ENCODE assay signal across 8 cellular contexts in genomic region chr11:18105086-18105801, GRCh38. TPM values are rescaled to one million over a fixed set of nuclear protein-coding genes. Genes with fewer than 3 reads are reported as not detected.
DNase-seq lines count a peak whose midpoint lies in the region; ATAC-seq, FAIRE-seq and TF ChIP-seq lines count a peak whose summit lies in the region.

No MANE protein-coding gene starts in this region.

- dilution Hi-C loops in keratinocyte (cut with MboI; ENCODE audit: extremely low pct_ligation_motif_present, low sequenced_read_pairs), result no loop called here

- H3K27ac ChIP-seq in keratinocyte (ENCODE audit: control insufficient read depth, insufficient read depth, low read length), result peak overlapping the region; percentile 67
- peak overlapping the region; percentile 17 to 45 for H3K27ac ChIP-seq in thoracic aorta

- peaks cover 27% of the 10 kb centered on the region for H3K79me2 ChIP-seq in keratinocyte (ENCODE audit: control insufficient read depth, insufficient read depth, low read length)

- ATAC-seq in thoracic aorta (ENCODE audit: insufficient number of reproducible peaks, low FRiP score, low read depth) (no peak), GM18498 (IDR thresholded peaks at IDR 0.05; ENCODE audit: unreplicated experiment) (no peak)

- peak overlapping the region; percentile 84 for H3K9ac ChIP-seq in keratinocyte (ENCODE audit: control insufficient read depth, extremely low read depth, insufficient read depth, low read length)

- no peaks in the 10 kb centered on the region for H4K20me1 ChIP-seq in keratinocyte (ENCODE audit: control insufficient read depth, extremely low read depth, insufficient read depth, low read length)

- H2AFZ ChIP-seq in keratinocyte (ENCODE audit: control insufficient read depth, low read length), result peak overlapping the region; percentile 98

- FAIRE-seq in keratinocyte (lab: Jason Lieb, UNC), result no peak

- CTCF ChIA-PET in activated CD4-positive, alpha-beta memory T cell treated with anti-CD3 and anti-CD28 coated beads, Interleukin-2, amount 10 ng/mL, durations not matched to agents 7 days and 5 days (lab: Charles Lee), result interaction anchor here (0.7 to 4.2 kb wide), 20 partner anchors 11 to 659 kb away, joined by 3 to 30 read pairs (median 4); partner anchors contain the start of gene HPS5

- POLR2A ChIA-PET in activated CD4-positive, alpha-beta memory T cell treated with anti-CD3 and anti-CD28 coated beads, Interleukin-2, amount 10 ng/mL, durations not matched to agents 7 days and 5 days (lab: Charles Lee), result interaction anchor here (0.6 to 2.2 kb wide), 14 partner anchors 8 to 593 kb away, joined by 3 to 18 read pairs (median 4); partner anchors contain the start of genes GTF2H1, LDHA, SERGEF and TSG101

- TF ChIP-seq CTCF in keratinocyte (optimal IDR thresholded peaks at IDR 0.05 in 1 of 3, IDR thresholded peaks at IDR 0.05 in 1 of 3, conservative IDR thresholded peaks at IDR 0.05 in 1 of 3; ENCODE audit: extremely low read depth in 1 of 3, insufficient read depth in 2 of 3, low read length in 3 of 3) (no peak), thoracic aorta (IDR thresholded peaks at IDR 0.05) (no peak)

- H3K9me3 Mint-ChIP-seq in activated CD4-positive, alpha-beta memory T cell treated with anti-CD3 and anti-CD28 coated beads, Interleukin-2, amount 10 ng/mL, durations not matched to agents 7 days and 5 days, result no peaks in the 10 kb centered on the region

- peaks cover 16% of the 10 kb centered on the region for H3K36me3 Mint-ChIP-seq in activated CD4-positive, alpha-beta memory T cell treated with anti-CD3 and anti-CD28 coated beads, Interleukin-2, amount 10 ng/mL, durations not matched to agents 7 days and 5 days (ENCODE audit: low read depth)

- H3K27me3 ChIP-seq in keratinocyte (ENCODE audit: control insufficient read depth, extremely low read depth, insufficient read depth, low read length), result no peaks in the 10 kb centered on the region
- no peaks in the 10 kb centered on the region for H3K27me3 ChIP-seq in thoracic aorta (replicated peaks; ENCODE audit: insufficient read depth)

- H3K9me1 ChIP-seq in keratinocyte (ENCODE audit: control insufficient read depth, extremely low read depth, insufficient read depth, low read length), result peaks cover 2% of the 10 kb centered on the region

- H3K4me2 ChIP-seq in keratinocyte (ENCODE audit: control insufficient read depth, extremely low read depth, insufficient read depth, low read depth, low read length), result peak overlapping the region; percentile 68

- H3K4me1 Mint-ChIP-seq in activated CD4-positive, alpha-beta memory T cell treated with anti-CD3 and anti-CD28 coated beads, Interleukin-2, amount 10 ng/mL, durations not matched to agents 7 days and 5 days, result peaks cover 29% of the 10 kb centered on the region

- H3K27ac Mint-ChIP-seq in activated CD4-positive, alpha-beta memory T cell treated with anti-CD3 and anti-CD28 coated beads, Interleukin-2, amount 10 ng/mL, durations not matched to agents 7 days and 5 days, result peak overlapping the region; percentile 82

- H3K9me3 ChIP-seq in keratinocyte (ENCODE audit: control insufficient read depth, low read depth, low read length), result no peaks in the 10 kb centered on the region
- no peaks in the 10 kb centered on the region for H3K9me3 ChIP-seq in thoracic aorta

- H3K4me1 ChIP-seq in keratinocyte (ENCODE audit: control insufficient read depth, extremely low read depth, insufficient read depth, low read length) (peaks cover 17% of the 10 kb centered on the region), thoracic aorta (ENCODE audit: control insufficient read depth in 1 of 2, low read depth in 2 of 2) (peaks cover 10 to 18% of the 10 kb centered on the region in 2 donors)

- peaks cover under 1% of the 10 kb centered on the region for H3K27me3 Mint-ChIP-seq in activated CD4-positive, alpha-beta memory T cell treated with anti-CD3 and anti-CD28 coated beads, Interleukin-2, amount 10 ng/mL, durations not matched to agents 7 days and 5 days

- H3K4me3 ChIP-seq in keratinocyte (ENCODE audit: control insufficient read depth in 2 of 3, extremely low read depth in 1 of 3, insufficient read depth in 2 of 3, low read depth in 1 of 3, low read length in 3 of 3) (peak overlapping the region; percentile 81 to 90 (median 88)), thoracic aorta (peak overlapping the region; percentile 80)

- H3K36me3 ChIP-seq in keratinocyte (ENCODE audit: control insufficient read depth in 2 of 2, extremely low read depth in 1 of 2, insufficient read depth in 2 of 2, low read length in 2 of 2) (peaks cover 11 to 12% of the 10 kb centered on the region in 2 experiments), thoracic aorta (peaks cover 3% of the 10 kb centered on the region)

- H3K4me3 Mint-ChIP-seq in activated CD4-positive, alpha-beta memory T cell treated with anti-CD3 and anti-CD28 coated beads, Interleukin-2, amount 10 ng/mL, durations not matched to agents 7 days and 5 days, result peak overlapping the region; percentile 92

- peak; percentile 21 for DNase-seq in activated CD4-positive, alpha-beta T cell treated with anti-CD3 and anti-CD28 coated beads for 48 hours
- DNase-seq in activated CD4-positive, alpha-beta T cell treated with anti-CD3 and anti-CD28 coated beads for 4 hours, result no peak
- DNase-seq in activated CD4-positive, alpha-beta memory T cell treated with anti-CD3 and anti-CD28 coated beads, Interleukin-2, amount 10 ng/mL, durations not matched to agents 7 days and 5 days, result no peak
- DNase-seq in keratinocyte (ENCODE audit: low read depth, low spot score), result no peak
- no peak for DNase-seq in thoracic aorta (ENCODE audit: low spot score)
- no peak for DNase-seq in GOT3 (lab: John Stamatoyannopoulos, UW)
- no peak for DNase-seq in SHP77 treated with DMSO at 0.1 percent for 48 hours (lab: John Stamatoyannopoulos, UW)

RNA-seq across cellular contexts. Expression of gene SAAL1, which starts 0.6 kb away (rescaled TPM):
- 10 to 100 TPM; 21.0 to 21.7 TPM for total RNA-seq in activated CD4-positive, alpha-beta memory T cell treated with anti-CD3 and anti-CD28 coated beads, Interleukin-2, amount 10 ng/mL, durations not matched to agents 7 days and 5 days
- 15.8 to 28.3 TPM (median 22.6 TPM) in 3 replicates for polyA plus RNA-seq in keratinocyte
- polyA plus RNA-seq in keratinocyte (2011; ENCODE audit: low read depth), result 17.1 TPM
- 12.8 and 18.6 TPM in 2 replicates for polyA plus RNA-seq in keratinocyte (2011; cell fraction: cytosol; rRNA removed)
- polyA plus RNA-seq in keratinocyte (2011; cell fraction: nucleus; rRNA removed), result 16.6 and 24.5 TPM in 2 replicates
- 10.1 and 22.1 TPM in 2 replicates for polyA plus RNA-seq in keratinocyte (2012; ENCODE audit: low replicate concordance)
- 4.6 to 15.2 TPM (median 6.0 TPM) in 3 replicates for polyA minus RNA-seq in keratinocyte
- 11.5 TPM for polyA minus RNA-seq in keratinocyte (2011; cell fraction: cytosol; rRNA and poly(A)+ RNA removed)
- polyA minus RNA-seq in keratinocyte (2011; cell fraction: nucleus; rRNA and poly(A)+ RNA removed), result 9.4 and 16.3 TPM in 2 replicates
- total RNA-seq in thoracic aorta, result 10 to 100 TPM; 11.8 to 18.6 TPM

RNA-seq across cellular contexts. Expression of gene MRGPRX3, which starts 27.1 kb away (rescaled TPM):
- not detected for total RNA-seq in activated CD4-positive, alpha-beta memory T cell treated with anti-CD3 and anti-CD28 coated beads, Interleukin-2, amount 10 ng/mL, durations not matched to agents 7 days and 5 days
- 2.9 to 5.2 TPM (median 3.1 TPM) in 3 replicates for polyA plus RNA-seq in keratinocyte
- polyA plus RNA-seq in keratinocyte (2011; ENCODE audit: low read depth), result 0.64 TPM
- polyA plus RNA-seq in keratinocyte (2011; cell fraction: cytosol; rRNA removed), result 2.0 and 2.2 TPM in 2 replicates
- polyA plus RNA-seq in keratinocyte (2011; cell fraction: nucleus; rRNA removed), result 9.5 and 11.5 TPM in 2 replicates
- 0.23 and 2.2 TPM in 2 replicates for polyA plus RNA-seq in keratinocyte (2012; ENCODE audit: low replicate concordance)
- 1.9 to 8.7 TPM (median 4.0 TPM) in 3 replicates for polyA minus RNA-seq in keratinocyte
- 4.2 TPM for polyA minus RNA-seq in keratinocyte (2011; cell fraction: cytosol; rRNA and poly(A)+ RNA removed)
- polyA minus RNA-seq in keratinocyte (2011; cell fraction: nucleus; rRNA and poly(A)+ RNA removed), result 3.9 and 9.1 TPM in 2 replicates
- under 1 TPM in 1 of 2 donors, not detected in 1; 0.78 TPM for total RNA-seq in thoracic aorta

RNA-seq across cellular contexts. Expression of gene TPH1, which starts 59.2 kb away (rescaled TPM):
- total RNA-seq in activated CD4-positive, alpha-beta memory T cell treated with anti-CD3 and anti-CD28 coated beads, Interleukin-2, amount 10 ng/mL, durations not matched to agents 7 days and 5 days, result under 1 TPM; 0.15 to 0.18 TPM
- polyA plus RNA-seq in keratinocyte, result 0.09 to 0.23 TPM (median 0.22 TPM) in 3 replicates
- polyA plus RNA-seq in keratinocyte (2011; ENCODE audit: low read depth), result 0.70 TPM
- polyA plus RNA-seq in keratinocyte (2011; cell fraction: cytosol; rRNA removed), result 0.04 and 0.06 TPM in 2 replicates
- 1.3 TPM in 2 replicates for polyA plus RNA-seq in keratinocyte (2011; cell fraction: nucleus; rRNA removed)
- polyA plus RNA-seq in keratinocyte (2012; ENCODE audit: low replicate concordance), result 0.05 and 0.08 TPM in 2 replicates
- polyA minus RNA-seq in keratinocyte, result 0.10 to 0.16 TPM in 2 of 3 replicates, not detected in the other
- polyA minus RNA-seq in keratinocyte (2011; cell fraction: cytosol; rRNA and poly(A)+ RNA removed), result not detected
- 0.32 and 0.54 TPM in 2 replicates for polyA minus RNA-seq in keratinocyte (2011; cell fraction: nucleus; rRNA and poly(A)+ RNA removed)
- total RNA-seq in thoracic aorta, result 10 to 100 TPM; 17.5 to 21.7 TPM

Comparison
In these comparisons a context has a peak if more than half of its experiments do, and no peak if none do; other contexts are left out.
1. RNA of gene TPH1, which starts 59.2 kb away (total RNA-seq): 17.5 to 21.7 TPM in thoracic aorta; 0.15 to 0.18 TPM in activated CD4-positive, alpha-beta memory T cell treated with anti-CD3 and anti-CD28 coated beads, Interleukin-2, amount 10 ng/mL, durations not matched to agents 7 days and 5 days; every median in the first group is over 10 times any median in the second.